ENCODE assay signal across 18 cellular contexts in the genomic region with DNA sequence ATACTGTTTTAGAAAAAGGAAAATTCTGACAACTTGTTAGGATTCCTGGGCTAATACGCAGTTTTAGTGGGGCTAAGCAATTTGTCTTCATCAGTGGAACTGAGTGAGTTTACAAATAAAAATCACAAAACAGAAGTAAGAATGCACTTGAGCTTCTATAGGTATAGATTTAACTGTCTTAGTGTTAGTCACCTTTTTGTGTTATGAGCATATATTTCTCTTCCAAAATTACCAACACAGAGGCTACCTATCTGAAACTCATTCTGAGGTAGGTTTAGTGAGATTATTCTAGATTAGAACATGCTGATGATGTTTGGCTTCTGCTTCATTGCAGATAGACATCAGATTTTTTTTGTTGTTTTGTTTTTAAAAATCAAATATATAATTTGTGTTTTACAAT. TPM values are rescaled to one million over a fixed set of nuclear protein-coding genes. Genes with fewer than 3 reads are reported as not detected.
DNase-seq lines count a peak whose midpoint lies in the region; ATAC-seq, FAIRE-seq and TF ChIP-seq lines count a peak whose summit lies in the region.
"Had no signal": no experiment of that assay in that cellular context is flagged by ENCODE, and none has a peak within 500 bp of the region (broad histone marks: within the 10 kb centered on the region; RNA-seq: fewer than 3 reads in every experiment).

No MANE protein-coding gene starts in this region.

- H3K4me2 ChIP-seq in PC-9 = no peak overlapping the region
- H3K4me2 ChIP-seq: GM23338 had no signal

- peak overlapping the region; percentile 63 for H3K27ac Mint-ChIP-seq in activated T-cell treated with anti-CD3 and anti-CD28 coated beads, Interleukin-2, amount 50 U/mL, for 72 hours
- peak overlapping the region in 2 of 3 experiments; percentile 25 to 66 for H3K27ac Mint-ChIP-seq in nephron
- H3K27ac Mint-ChIP-seq: GM23338, H9 had no signal

- H3K4me3 Mint-ChIP-seq in activated T-cell treated with anti-CD3 and anti-CD28 coated beads, Interleukin-2, amount 50 U/mL, for 72 hours = no peak overlapping the region
- no peak overlapping the region for H3K4me3 Mint-ChIP-seq in nephron
- H3K4me3 Mint-ChIP-seq: CD14-positive monocyte, GM23338, H9 had no signal

- peaks cover 47% of the 10 kb centered on the region for H3K79me2 ChIP-seq in PC-9 (ENCODE audit: low read depth)

- H3K4me1 ChIP-seq in PC-9 (replicated peaks; ENCODE audit: insufficient read depth) (peaks cover 28% of the 10 kb centered on the region), pancreas (no peaks in the 10 kb centered on the region)

- H3K27me3 Mint-ChIP-seq in activated T-cell treated with anti-CD3 and anti-CD28 coated beads, Interleukin-2, amount 50 U/mL, for 72 hours (ENCODE audit: low read depth) = no peaks in the 10 kb centered on the region
- H3K27me3 Mint-ChIP-seq in nephron (ENCODE audit: low read depth) = no peaks in the 10 kb centered on the region

- CTCF ChIA-PET in PC-9 (lab: Charles Lee) = no interaction called here

- peaks cover 63% of the 10 kb centered on the region for H3F3A ChIP-seq in PC-9 (ENCODE audit: insufficient read depth, low read depth)

- peak; percentile 11 to 68 for ATAC-seq in activated CD4-positive, CD25-positive, alpha-beta regulatory T cell treated with anti-CD3 and anti-CD28 coated beads, Interleukin-2, amount 50 U/mL, for 24 hours
- ATAC-seq in activated T-cell treated with anti-CD3 and anti-CD28 coated beads, Interleukin-2, amount 50 U/mL, for 72 hours (replicated peaks in 1 of 2) = peak; percentile 44 to 60
- ATAC-seq in pancreas = no peak
- ATAC-seq: GM23338 had no signal

- H3K9me2 ChIP-seq in PC-9 (ENCODE audit: insufficient read depth) = no peaks in the 10 kb centered on the region

- H2AFZ ChIP-seq in PC-9 = no peak overlapping the region
- H2AFZ ChIP-seq: GM23338 had no signal

- intact Hi-C loops in PC-9 (cut with micrococcal nuclease; ENCODE audit: unreplicated experiment) (no loop called here), pancreas (cut with DNase I) (no loop called here)

- no peaks in the 10 kb centered on the region for H3K9me3 Mint-ChIP-seq in activated T-cell treated with anti-CD3 and anti-CD28 coated beads, Interleukin-2, amount 50 U/mL, for 72 hours
- no peaks in the 10 kb centered on the region for H3K9me3 Mint-ChIP-seq in nephron
- H3K9me3 Mint-ChIP-seq: GM23338 had no signal

- peaks cover 32% of the 10 kb centered on the region for H3K4me1 Mint-ChIP-seq in activated T-cell treated with anti-CD3 and anti-CD28 coated beads, Interleukin-2, amount 50 U/mL, for 72 hours (ENCODE audit: low read depth)
- H3K4me1 Mint-ChIP-seq in nephron = peaks cover 18% of the 10 kb centered on the region
- H3K4me1 Mint-ChIP-seq: H9 had no signal

- H3K36me3 ChIP-seq in PC-9 (ENCODE audit: low read depth) (peaks cover 40% of the 10 kb centered on the region), pancreas (peaks cover 0 to 8% (median 0%) of the 10 kb centered on the region in 3 donors)

- peaks cover 4 to 32% of the 10 kb centered on the region in 2 donors for H3K36me3 Mint-ChIP-seq in activated T-cell treated with anti-CD3 and anti-CD28 coated beads, Interleukin-2, amount 50 U/mL, for 72 hours (ENCODE audit: insufficient read depth in 2 of 2)
- H3K36me3 Mint-ChIP-seq in nephron (ENCODE audit: low read depth) = peaks cover 79% of the 10 kb centered on the region

- DNase-seq in activated CD4-positive, CD25-positive, alpha-beta regulatory T cell treated with anti-CD3 and anti-CD28 coated beads, Interleukin-2, amount 50 U/mL, for 72 hours = no peak
- DNase-seq in activated T-cell treated with anti-CD3 and anti-CD28 coated beads, Interleukin-2, amount 50 U/mL, for 72 hours = no peak
- no peak for DNase-seq in activated T-cell treated with anti-CD3 and anti-CD28 coated beads, Interleukin-2, amount 50 U/mL, for 1 hour
- DNase-seq in PC-9 (no peak), pancreas (no peak), NCI-H2029 treated with DMSO at 0.1 percent for 48 hours (lab: John Stamatoyannopoulos, UW) (no peak)
- DNase-seq: DMS53, GF-D8, H9 had no signal

- no peak for TF ChIP-seq CTCF in PC-9 (conservative IDR thresholded peaks at IDR 0.05)
- no peak for TF ChIP-seq CTCF in nephron (IDR thresholded peaks at IDR 0.05; ENCODE audit: unreplicated experiment in 3 of 3)
- no peak for TF ChIP-seq CTCF in pancreas (IDR thresholded peaks at IDR 0.05)

- no peaks in the 10 kb centered on the region for H4K20me1 ChIP-seq in PC-9 (ENCODE audit: insufficient read depth)

- H3K27ac ChIP-seq in PC-9 (peak overlapping the region; percentile 15; the same call in 1 of the 2 replicates), pancreas (no peak overlapping the region)
- H3K27ac ChIP-seq: 22Rv1 had no signal

- no peaks in the 10 kb centered on the region; the same call in 1 of the 2 replicates for H3K9me3 ChIP-seq in PC-9 (ENCODE audit: insufficient read depth, low read depth)
- H3K9me3 ChIP-seq in pancreas = no peaks in the 10 kb centered on the region

- 97 to 100% methylated on average over 1 of the region's 1 CpG for WGBS in pancreas, 2 donors

- no peaks in the 10 kb centered on the region for H3K27me3 ChIP-seq in PC-9 (ENCODE audit: insufficient read depth, low read depth)
- no peaks in the 10 kb centered on the region for H3K27me3 ChIP-seq in pancreas

- POLR2A ChIA-PET in PC-9 (lab: Charles Lee; ENCODE audit: unreplicated experiment) = interaction anchor here (0.7 to 0.8 kb wide), 2 partner anchors 21 to 45 kb away, joined by 8 to 26 read pairs; no protein-coding TSS in a partner anchor

- no TSS peak for BruUV-seq in PC-9 (replicated peaks; lab: Mats Ljungman, UMichigan)

- no peak for FAIRE-seq in pancreas (lab: Jason Lieb, UNC)
- FAIRE-seq: GM19239 had no signal

- no peak overlapping the region for H3K4me3 ChIP-seq in PC-9
- no peak overlapping the region for H3K4me3 ChIP-seq in pancreas
- H3K4me3 ChIP-seq: GM23338 had no signal

RNA-seq across cellular contexts. Expression of gene METTL9, which starts 23.2 kb away (rescaled TPM):
- 100 to 1,000 TPM; 112 to 125 TPM for total RNA-seq in activated T-cell treated with anti-CD3 and anti-CD28 coated beads, Interleukin-2, amount 50 U/mL, for 72 hours
- 136 and 151 TPM in 2 replicates for total RNA-seq in PC-9 (2021)
- 10 to 100 TPM; 23.8 to 55.2 (median 36.1) TPM for total RNA-seq in pancreas
- polyA plus RNA-seq in pancreas = 10 to 100 TPM; 10.2 to 27.8 TPM

RNA-seq across cellular contexts. Expression of gene IGSF6, which starts 29.9 kb away (rescaled TPM):
- total RNA-seq in activated T-cell treated with anti-CD3 and anti-CD28 coated beads, Interleukin-2, amount 50 U/mL, for 72 hours = under 1 TPM; 0.26 to 0.28 TPM
- total RNA-seq in PC-9 (2021) (not detected in 2 replicates), pancreas (10 to 100 TPM in 1 of 6 donors, 1 to 10 TPM in 2, under 1 TPM in 3; 0.23 to 14.6 (median 1.1) TPM)
- polyA plus RNA-seq in pancreas = 1 to 10 TPM in 1 of 2 donors, under 1 TPM in 1; 0.35 to 1.1 TPM
- total RNA-seq: A673, GM23338, H9, HT-29 had no signal
- polyA plus RNA-seq: BJ had no signal

RNA-seq across cellular contexts. Expression of gene OTOA, which starts 41.2 kb away (rescaled TPM):
- under 1 TPM; 0.43 to 0.58 TPM for total RNA-seq in activated T-cell treated with anti-CD3 and anti-CD28 coated beads, Interleukin-2, amount 50 U/mL, for 72 hours
- not detected in 2 replicates for total RNA-seq in PC-9 (2021)
- total RNA-seq in pancreas = under 1 TPM in 4 of 6 donors, not detected in 2; 0.04 to 0.50 (median 0.12) TPM
- polyA plus RNA-seq in pancreas = not detected

Comparison
In these comparisons a context has a peak if more than half of its experiments do, and no peak if none do; other contexts are left out.
1. ATAC-seq: peak in activated CD4-positive, CD25-positive, alpha-beta regulatory T cell treated with anti-CD3 and anti-CD28 coated beads, Interleukin-2, amount 50 U/mL, for 24 hours (2 of 2) and activated T-cell treated with anti-CD3 and anti-CD28 coated beads, Interleukin-2, amount 50 U/mL, for 72 hours (2 of 2); none in pancreas (0 of 4).